8 cellular contexts compared by ENCODE assay signal in genomic region chr4:6709230-6710114, GRCh38. TPM values are rescaled to one million over a fixed set of nuclear protein-coding genes. Genes with fewer than 3 reads are reported as not detected.
A peak's percentile ranks its signal among the peaks of the same experiment; 100 is the strongest.
DNase-seq lines count a peak whose midpoint lies in the region; ATAC-seq, FAIRE-seq and TF ChIP-seq lines count a peak whose summit lies in the region.

TSS of gene MRFAP1L1 (minus strand) at chr4:6709865. CDS start at chr4:6709629, 236 bp downstream.

- H3K4me3 ChIP-seq in esophagus muscularis mucosa (peak within 1 kb of the TSS; percentile 69 to 79 (median 73)), muscle layer of duodenum (ENCODE audit: low read depth in 1 of 2, low read length in 2 of 2) (peak within 1 kb of the TSS; percentile 91 to 98)

- no peak for TF ChIP-seq EP300 in esophagus muscularis mucosa (IDR thresholded peaks at IDR 0.05)

- H3K27me3 Mint-ChIP-seq in activated T-cell treated with anti-CD3 and anti-CD28 coated beads, Interleukin-2, amount 50 U/mL, for 72 hours (ENCODE audit: low read depth) = no peaks in the 10 kb centered on the region

- H3K4me3 Mint-ChIP-seq in activated T-cell treated with anti-CD3 and anti-CD28 coated beads, Interleukin-2, amount 50 U/mL, for 72 hours = peak within 1 kb of the TSS; percentile 94 to 97

- ATAC-seq in GM21723 (IDR thresholded peaks at IDR 0.05; ENCODE audit: unreplicated experiment) = peak; percentile 69
- ATAC-seq in activated T-cell treated with anti-CD3 and anti-CD28 coated beads, Interleukin-2, amount 50 U/mL, for 72 hours (replicated peaks in 1 of 2) = peak; percentile 74 to 79

- H3K27ac Mint-ChIP-seq in activated T-cell treated with anti-CD3 and anti-CD28 coated beads, Interleukin-2, amount 50 U/mL, for 72 hours = peak within 1 kb of the TSS; percentile 99

- WGBS in esophagus muscularis mucosa = under 1% methylated on average over 72 of the region's 72 CpGs

- peak; percentile 60 for FAIRE-seq in RCC 7860 (lab: Jason Lieb, UNC)

- peaks cover 0 to 2% of the 10 kb centered on the region in 2 donors for H3K9me3 Mint-ChIP-seq in activated T-cell treated with anti-CD3 and anti-CD28 coated beads, Interleukin-2, amount 50 U/mL, for 72 hours

- H3K9me3 ChIP-seq in KOPT-K1 (ENCODE audit: insufficient read depth, low read length, poor library complexity, severe bottlenecking) = no peaks in the 10 kb centered on the region
- H3K9me3 ChIP-seq in esophagus muscularis mucosa = no peaks in the 10 kb centered on the region
- H3K9me3 ChIP-seq in muscle layer of duodenum (ENCODE audit: control insufficient read depth in 1 of 2, low read length in 2 of 2) = no peaks in the 10 kb centered on the region

- peak; percentile 42 for DNase-seq in DMS153 treated with DMSO at 0.1 percent for 48 hours (lab: John Stamatoyannopoulos, UW; ENCODE audit: unreplicated experiment)
- peak; percentile 86 for DNase-seq in RCC 7860 (ENCODE audit: low spot score)
- DNase-seq in activated T-cell treated with anti-CD3 and anti-CD28 coated beads, Interleukin-2, amount 50 U/mL, for 72 hours = peak; percentile 95 to 98
- peak; percentile 98 for DNase-seq in esophagus muscularis mucosa (ENCODE audit: extremely low spot score)
- DNase-seq in stimulated activated CD8-positive, alpha-beta memory T cell treated with anti-CD3 and anti-CD28 coated beads, Interleukin-7, amount 100 ng/mL, for 24 hours (ENCODE audit: low read depth) = peak; percentile 91

- H3K4me1 Mint-ChIP-seq in activated T-cell treated with anti-CD3 and anti-CD28 coated beads, Interleukin-2, amount 50 U/mL, for 72 hours (ENCODE audit: low read depth) = peaks cover 58% of the 10 kb centered on the region

- H3K27ac ChIP-seq in KOPT-K1 (ENCODE audit: low read depth, low read length, poor library complexity, severe bottlenecking) (peak within 1 kb of the TSS; percentile 87), esophagus muscularis mucosa (replicated peaks in 1 of 4) (peak within 1 kb of the TSS; percentile 76 to 89 (median 84)), muscle layer of duodenum (ENCODE audit: low read length) (peak within 1 kb of the TSS; percentile 93)

- no peaks in the 10 kb centered on the region for H3K27me3 ChIP-seq in esophagus muscularis mucosa
- H3K27me3 ChIP-seq in muscle layer of duodenum (ENCODE audit: low read depth, low read length) = no peaks in the 10 kb centered on the region

- H3K36me3 ChIP-seq in KOPT-K1 (ENCODE audit: insufficient read depth, low read length) (peaks cover 35% of the 10 kb centered on the region), esophagus muscularis mucosa (peaks cover 0 to 18% (median 4%) of the 10 kb centered on the region in 4 donors), muscle layer of duodenum (ENCODE audit: control insufficient read depth in 1 of 2, insufficient read depth in 2 of 2, low read length in 2 of 2) (peaks cover 7 to 9% of the 10 kb centered on the region in 2 donors)

- no peak for TF ChIP-seq POLR2A in esophagus muscularis mucosa (IDR thresholded peaks at IDR 0.05; ENCODE audit: low read depth)

- peaks cover 35 to 52% (median 52%) of the 10 kb centered on the region in 4 donors for H3K4me1 ChIP-seq in esophagus muscularis mucosa
- H3K4me1 ChIP-seq in muscle layer of duodenum (ENCODE audit: control insufficient read depth in 1 of 2, insufficient read depth in 2 of 2, low read length in 2 of 2) = peaks cover 16 to 43% of the 10 kb centered on the region in 2 donors

- H3K36me3 Mint-ChIP-seq in activated T-cell treated with anti-CD3 and anti-CD28 coated beads, Interleukin-2, amount 50 U/mL, for 72 hours (ENCODE audit: insufficient read depth in 2 of 2) = peaks cover 16 to 29% of the 10 kb centered on the region in 2 donors

- TF ChIP-seq CTCF in esophagus muscularis mucosa (IDR thresholded peaks at IDR 0.05) = peak in 2 of 3 experiments; percentile 22 to 30

- intact Hi-C loops in esophagus muscularis mucosa (cut with DNase I) = loop anchor here (1.0 to 10.0 kb wide), 3 partner anchors 35 to 335 kb away; partner anchors contain the start of genes MRFAP1 and TADA2B

RNA-seq across cellular contexts. Expression of gene MRFAP1L1, which starts in this region (rescaled TPM):
- total RNA-seq in activated T-cell treated with anti-CD3 and anti-CD28 coated beads, Interleukin-2, amount 50 U/mL, for 72 hours = 10 to 100 TPM; 53.3 to 57.7 TPM
- 10 to 100 TPM; 55.2 to 60.0 (median 57.0) TPM for total RNA-seq in esophagus muscularis mucosa

Comparison
In these comparisons a context has a peak if more than half of its experiments do, and no peak if none do; other contexts are left out.
1. Peak in every context shown above with its lines: DNase-seq, ATAC-seq, H3K4me3 ChIP-seq and H3K27ac ChIP-seq.
2. DNase-seq: peak in every context shown above with its lines; median percentile 98 in esophagus muscularis mucosa; 96 in activated T-cell treated with anti-CD3 and anti-CD28 coated beads, Interleukin-2, amount 50 U/mL, for 72 hours; 91 in stimulated activated CD8-positive, alpha-beta memory T cell treated with anti-CD3 and anti-CD28 coated beads, Interleukin-7, amount 100 ng/mL, for 24 hours; 86 in RCC 7860; 42 in DMS153 treated with DMSO at 0.1 percent for 48 hours.